ENCODE assay signal across 8 cellular contexts in the genomic region with DNA sequence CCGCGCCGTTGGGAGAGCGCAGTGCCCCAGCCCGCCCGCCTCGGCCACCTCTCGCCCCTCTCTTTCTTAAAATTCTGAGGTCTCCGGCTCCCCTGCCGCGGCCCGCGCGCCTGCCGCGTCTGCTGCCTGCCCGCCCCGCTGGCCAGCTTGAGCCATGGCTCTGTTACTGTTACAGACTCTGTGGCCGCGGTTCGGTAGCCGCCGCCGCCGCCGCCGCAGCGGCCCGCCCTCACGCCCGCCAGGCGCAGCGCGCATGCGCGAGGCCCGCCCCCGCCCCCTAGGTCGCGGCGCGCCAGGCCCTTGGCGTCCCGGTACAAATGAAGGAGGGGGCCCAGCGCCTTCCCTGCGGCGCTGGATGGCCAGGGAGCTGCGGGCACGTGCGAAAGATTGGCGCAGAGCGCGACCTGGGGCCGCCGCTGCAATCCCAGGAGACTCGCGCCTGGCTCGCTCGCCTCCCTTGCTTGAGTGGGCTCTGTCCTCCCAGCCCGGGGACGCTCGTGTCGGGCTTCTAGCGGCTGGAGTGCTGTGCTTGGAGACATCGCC. TPM values are rescaled to one million over a fixed set of nuclear protein-coding genes. Genes with fewer than 3 reads are reported as not detected.
DNase-seq lines count a peak whose midpoint lies in the region; ATAC-seq, FAIRE-seq and TF ChIP-seq lines count a peak whose summit lies in the region.

A gene (minus strand): TSS at position 171 of the 543 bp plus-strand sequence. CDS start 452 bp downstream, outside the sequence.

- H4K20me1 ChIP-seq in BLaER1: peaks cover 48% of the 10 kb centered on the region

- H3K4me3 ChIP-seq in BLaER1: peak within 1 kb of the TSS; percentile 74

- H3K9ac ChIP-seq in BLaER1: peak within 1 kb of the TSS; percentile 53

- no peaks in the 10 kb centered on the region for H3K36me3 ChIP-seq in BLaER1

- peak within 1 kb of the TSS; percentile 92 for H3K4me2 ChIP-seq in BLaER1

- peak; percentile 37 for DNase-seq in NCI-H524 treated with DMSO at 0.1 percent for 48 hours (lab: John Stamatoyannopoulos, UW)
- DNase-seq in activated T-cell treated with anti-CD3 and anti-CD28 coated beads, Interleukin-2, amount 50 U/mL, for 1 hour: peak; percentile 68
- peak; percentile 79 to 81 for DNase-seq in frontal cortex (ENCODE audit: low spot score in 2 of 2)
- no peak for DNase-seq in omental fat pad (ENCODE audit: low spot score)
- DNase-seq in posterior vena cava (ENCODE audit: low spot score): no peak

- H3K27ac ChIP-seq in BLaER1: no peak within 1 kb of the TSS

- FAIRE-seq in frontal cortex (lab: Jason Lieb, UNC): no peak

- H3K9me3 ChIP-seq in BLaER1: peaks cover 61% of the 10 kb centered on the region

- peaks cover 14% of the 10 kb centered on the region for H3K4me1 ChIP-seq in BLaER1

- ATAC-seq in GM18870 (IDR thresholded peaks at IDR 0.05; ENCODE audit: unreplicated experiment) (peak; percentile 51), HG03135 (IDR thresholded peaks at IDR 0.05; ENCODE audit: unreplicated experiment) (peak; percentile 50), omental fat pad (ENCODE audit: low FRiP score) (peak; percentile 55)

- intact Hi-C loops in posterior vena cava (cut with DNase I): no loop called here

- no peak for TF ChIP-seq CTCF in omental fat pad (IDR thresholded peaks at IDR 0.05)

- H3K27me3 ChIP-seq in BLaER1: peaks cover 100% of the 10 kb centered on the region

RNA-seq across cellular contexts. Expression of the gene that starts here (rescaled TPM):
- total RNA-seq in frontal cortex (not detected), omental fat pad (under 1 TPM in 1 of 4 donors, not detected in 3; 0.38 TPM), posterior vena cava (not detected)

Comparison
In these comparisons a context has a peak if more than half of its experiments do, and no peak if none do; other contexts are left out.
1. Peak in DNase-seq in frontal cortex; RNA of the gene not detected or under 1 TPM.
2. Peak in ATAC-seq in omental fat pad; RNA of the gene not detected or under 1 TPM.
3. DNase-seq: peak in NCI-H524 treated with DMSO at 0.1 percent for 48 hours (single experiment) and activated T-cell treated with anti-CD3 and anti-CD28 coated beads, Interleukin-2, amount 50 U/mL, for 1 hour (single experiment); none in omental fat pad (single experiment) and posterior vena cava (single experiment).
4. Peak in every context shown above with its lines, with median percentiles within 50 percentile points of each other: ATAC-seq.